Comparison of ENCODE assay signal across 9 cellular contexts in the genomic region with DNA sequence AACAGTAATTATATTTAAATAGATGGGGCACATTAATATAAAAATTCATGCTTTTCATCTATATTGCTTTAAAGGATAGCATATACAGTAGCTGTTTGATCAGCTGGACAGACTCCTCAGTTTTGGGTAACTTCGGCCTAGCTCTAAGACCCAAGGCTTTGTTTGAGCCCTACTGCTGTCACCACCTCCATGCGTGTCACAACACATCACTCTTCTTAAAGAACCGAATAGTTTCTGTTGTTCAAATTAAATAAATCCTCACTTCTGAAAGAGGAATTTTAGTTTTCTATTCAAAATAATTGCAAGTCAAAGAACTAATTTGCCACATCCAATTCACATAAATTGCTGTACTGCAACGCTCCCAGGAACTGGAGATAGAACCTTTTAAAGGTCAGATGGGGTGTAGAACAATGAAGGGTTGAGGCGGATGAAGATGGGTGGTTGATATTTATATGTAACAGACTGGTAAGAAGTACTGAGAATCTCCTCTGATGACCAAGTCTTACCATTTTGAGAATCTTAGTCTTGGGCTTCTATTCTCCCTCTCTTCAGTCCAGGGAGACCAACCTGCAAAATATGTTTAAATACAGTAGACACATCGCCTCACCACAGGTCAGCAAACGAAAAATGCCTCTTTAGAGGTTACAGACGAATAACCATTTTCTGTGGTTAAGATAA. TPM values are rescaled to one million over a fixed set of nuclear protein-coding genes. Genes with fewer than 3 reads are reported as not detected.
DNase-seq lines count a peak whose midpoint lies in the region; ATAC-seq and TF ChIP-seq lines count a peak whose summit lies in the region.
"Had no signal": no experiment of that assay in that cellular context is flagged by ENCODE, and none has a peak within 500 bp of the region (broad histone marks: within the 10 kb centered on the region; RNA-seq: fewer than 3 reads in every experiment).

No MANE protein-coding gene starts in this region.

- H3K36me3 Mint-ChIP-seq in natural killer cell: no peaks in the 10 kb centered on the region
- no peaks in the 10 kb centered on the region for H3K36me3 Mint-ChIP-seq in natural killer cell treated with Interleukin-12 subunit alpha and Interleukin-12 subunit beta and Interleukin-15 and Interleukin-18, amount 100 ng/mL, for 72 hours
- peaks cover 1% of the 10 kb centered on the region for H3K36me3 Mint-ChIP-seq in CD8-positive, alpha-beta T cell

- no peak for ATAC-seq in natural killer cell
- ATAC-seq in natural killer cell treated with Interleukin-12 subunit alpha and Interleukin-12 subunit beta and Interleukin-15 and Interleukin-18, amount 100 ng/mL, for 72 hours: no peak
- no peak for ATAC-seq in CD8-positive, alpha-beta T cell

- peak overlapping the region; percentile 74 for H3K27ac ChIP-seq in angular gyrus (ENCODE audit: low read depth, low read length)
- peak overlapping the region in 1 of 2 donors; percentile 15 for H3K27ac ChIP-seq in liver (ENCODE audit: low read depth in 1 of 2, low read length in 2 of 2)
- peak overlapping the region; percentile 32 for H3K27ac ChIP-seq in vagina
- no peak overlapping the region for H3K27ac ChIP-seq in CD8-positive, alpha-beta T cell (ENCODE audit: low read depth, low read length)

- TF ChIP-seq RAD21 in liver (IDR thresholded peaks at IDR 0.05): no peak

- no peaks in the 10 kb centered on the region for H3K36me3 ChIP-seq in liver (ENCODE audit: control insufficient read depth in 4 of 4, insufficient read depth in 3 of 4, low read depth in 1 of 4, low read length in 3 of 4)
- H3K36me3 ChIP-seq in vagina: no peaks in the 10 kb centered on the region
- no peaks in the 10 kb centered on the region for H3K36me3 ChIP-seq in CD8-positive, alpha-beta T cell (ENCODE audit: insufficient read depth, low read length)

- TF ChIP-seq CTCF in natural killer cell (IDR thresholded peaks at IDR 0.05) (no peak), liver (IDR thresholded peaks at IDR 0.05; ENCODE audit: low read depth, low read length, missing input control) (no peak), vagina (IDR thresholded peaks at IDR 0.05) (no peak)
- TF ChIP-seq CTCF in CD8-positive, alpha-beta T cell (IDR thresholded peaks at IDR 0.05): no peak

- CTCF ChIA-PET in CD8-positive, alpha-beta T cell (lab: Charles Lee): no interaction called here

- peaks cover 16 to 24% of the 10 kb centered on the region in 2 donors for H3K4me1 Mint-ChIP-seq in natural killer cell
- H3K4me1 Mint-ChIP-seq in natural killer cell treated with Interleukin-12 subunit alpha and Interleukin-12 subunit beta and Interleukin-15 and Interleukin-18, amount 100 ng/mL, for 72 hours (ENCODE audit: low read depth in 2 of 2): peaks cover 8 to 13% of the 10 kb centered on the region in 2 donors
- H3K4me1 Mint-ChIP-seq in CD8-positive, alpha-beta T cell (ENCODE audit: low read depth): peaks cover 21% of the 10 kb centered on the region

- TF ChIP-seq POLR2A in vagina (IDR thresholded peaks at IDR 0.05): no peak

- no peaks in the 10 kb centered on the region for H3K9me3 ChIP-seq in liver (ENCODE audit: control insufficient read depth in 4 of 4, low read length in 3 of 4)
- H3K9me3 ChIP-seq in vagina: no peaks in the 10 kb centered on the region
- no peaks in the 10 kb centered on the region for H3K9me3 ChIP-seq in CD8-positive, alpha-beta T cell (ENCODE audit: low read length)

- peak overlapping the region; percentile 45 for H3K4me3 Mint-ChIP-seq in natural killer cell
- no peak overlapping the region for H3K4me3 Mint-ChIP-seq in natural killer cell treated with Interleukin-12 subunit alpha and Interleukin-12 subunit beta and Interleukin-15 and Interleukin-18, amount 100 ng/mL, for 72 hours
- H3K4me3 Mint-ChIP-seq in CD8-positive, alpha-beta T cell: no peak overlapping the region

- peak overlapping the region; percentile 19 to 57 for H3K9ac ChIP-seq in liver (ENCODE audit: low read depth in 1 of 2, low read length in 2 of 2)

- intact Hi-C loops in natural killer cell (cut with micrococcal nuclease): no loop called here
- intact Hi-C loops in vagina (cut with DNase I): no loop called here
- intact Hi-C loops in CD8-positive, alpha-beta T cell (cut with DNase I, micrococcal nuclease): loop anchor here (5.0 to 10.0 kb wide), 5 partner anchors 223 to 1018 kb away; partner anchors contain the start of genes SLC25A46 (in 1 of the 2) and STARD4 (in 1 of the 2)

- 52% methylated on average over 8 of the region's 8 CpGs for WGBS in liver

- no peak for DNase-seq in natural killer cell
- no peak for DNase-seq in natural killer cell treated with Interleukin-12 subunit alpha and Interleukin-12 subunit beta and Interleukin-15 and Interleukin-18, amount 100 ng/mL, for 72 hours (ENCODE audit: low spot score)
- DNase-seq in vagina (ENCODE audit: extremely low spot score in 2 of 2): no peak
- no peak for DNase-seq in NCI-H1930 (lab: John Stamatoyannopoulos, UW)
- no peak for DNase-seq in NK-92 treated with Interleukin-12 subunit alpha and Interleukin-12 subunit beta, amount 100 ng/mL, for 24 hours (lab: John Stamatoyannopoulos, UW)
- no peak for DNase-seq in CD8-positive, alpha-beta T cell
- DNase-seq: NCI-H2081 treated with DMSO at 0.1 percent for 48 hours had no signal

- POLR2A ChIA-PET in CD8-positive, alpha-beta T cell (lab: Charles Lee): no interaction called here

- peak overlapping the region in 2 of 3 donors; percentile 74 to 79 for H3K4me3 ChIP-seq in liver (ENCODE audit: low read depth in 1 of 3, low read length in 3 of 3)
- H3K4me3 ChIP-seq in vagina: no peak overlapping the region
- H3K4me3 ChIP-seq in CD8-positive, alpha-beta T cell (ENCODE audit: low read depth, low read length): no peak overlapping the region

- peak overlapping the region in 1 of 2 donors; percentile 16 for H3K27ac Mint-ChIP-seq in natural killer cell
- H3K27ac Mint-ChIP-seq in natural killer cell treated with Interleukin-12 subunit alpha and Interleukin-12 subunit beta and Interleukin-15 and Interleukin-18, amount 100 ng/mL, for 72 hours: no peak overlapping the region
- H3K27ac Mint-ChIP-seq in CD8-positive, alpha-beta T cell: no peak overlapping the region

- H3K27me3 ChIP-seq in liver (ENCODE audit: control insufficient read depth in 4 of 4, insufficient read depth in 4 of 4, low read length in 3 of 4) (no peaks in the 10 kb centered on the region), vagina (no peaks in the 10 kb centered on the region)
- H3K27me3 ChIP-seq in CD8-positive, alpha-beta T cell (ENCODE audit: insufficient read depth, low read length): no peaks in the 10 kb centered on the region

- no peaks in the 10 kb centered on the region for H3K9me3 Mint-ChIP-seq in natural killer cell
- H3K9me3 Mint-ChIP-seq in natural killer cell treated with Interleukin-12 subunit alpha and Interleukin-12 subunit beta and Interleukin-15 and Interleukin-18, amount 100 ng/mL, for 72 hours: no peaks in the 10 kb centered on the region
- H3K9me3 Mint-ChIP-seq in CD8-positive, alpha-beta T cell: no peaks in the 10 kb centered on the region

- H3K27me3 Mint-ChIP-seq in natural killer cell (ENCODE audit: low read depth in 2 of 2): no peaks in the 10 kb centered on the region
- no peaks in the 10 kb centered on the region for H3K27me3 Mint-ChIP-seq in natural killer cell treated with Interleukin-12 subunit alpha and Interleukin-12 subunit beta and Interleukin-15 and Interleukin-18, amount 100 ng/mL, for 72 hours
- no peaks in the 10 kb centered on the region for H3K27me3 Mint-ChIP-seq in CD8-positive, alpha-beta T cell (ENCODE audit: low read depth)

- H3K4me1 ChIP-seq in liver (ENCODE audit: control insufficient read depth in 4 of 4, insufficient read depth in 4 of 4, low read length in 3 of 4): peaks cover 0 to 23% (median 9%) of the 10 kb centered on the region in 4 donors
- H3K4me1 ChIP-seq in vagina: peaks cover 16% of the 10 kb centered on the region
- H3K4me1 ChIP-seq in CD8-positive, alpha-beta T cell (ENCODE audit: insufficient read depth, low read length): peaks cover 13% of the 10 kb centered on the region

TF ChIP-seq in liver, 16 proteins besides CTCF, POLR2A, EP300 and RAD21:
- TF ChIP-seq FOXA2 (IDR thresholded peaks at IDR 0.05) (no peak), JUND (IDR thresholded peaks at IDR 0.05) (no peak), HNF4G (IDR thresholded peaks at IDR 0.05) (no peak), TAF1 (conservative IDR thresholded peaks at IDR 0.05) (no peak), GABPA (IDR thresholded peaks at IDR 0.05 in 1 of 2, conservative IDR thresholded peaks at IDR 0.05 in 1 of 2) (no peak), SP1 (IDR thresholded peaks at IDR 0.05) (no peak), YY1 (IDR thresholded peaks at IDR 0.05) (no peak), RXRA (IDR thresholded peaks at IDR 0.05) (no peak), FOXA1 (IDR thresholded peaks at IDR 0.05) (no peak)
- TF ChIP-seq, protein P1, sequence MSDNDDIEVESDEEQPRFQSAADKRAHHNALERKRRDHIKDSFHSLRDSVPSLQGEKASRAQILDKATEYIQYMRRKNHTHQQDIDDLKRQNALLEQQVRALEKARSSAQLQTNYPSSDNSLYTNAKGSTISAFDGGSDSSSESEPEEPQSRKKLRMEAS (IDR thresholded peaks at IDR 0.05): no peak

RNA-seq across cellular contexts. Expression of gene NREP, which starts 1.6 kb away (rescaled TPM):
- total RNA-seq in natural killer cell: 1 to 10 TPM; 7.6 to 9.9 (median 8.4) TPM
- total RNA-seq in natural killer cell treated with Interleukin-12 subunit alpha and Interleukin-12 subunit beta and Interleukin-15 and Interleukin-18, amount 100 ng/mL, for 72 hours: 1 to 10 TPM; 5.5 to 7.7 TPM
- 10 to 100 TPM; 12.6 to 82.7 TPM for total RNA-seq in liver
- 1 to 10 TPM; 3.0 to 7.0 TPM for polyA plus RNA-seq in liver
- total RNA-seq in vagina: 6.1 TPM
- total RNA-seq in CD8-positive, alpha-beta T cell: 1 to 10 TPM; 1.9 to 2.2 TPM

Comparison
In these comparisons a context has a peak if more than half of its experiments do, and no peak if none do; other contexts are left out.
1. H3K4me3 ChIP-seq: peak in liver (2 of 3); none in vagina (0 of 2) and CD8-positive, alpha-beta T cell (single experiment).
2. intact Hi-C loops: an anchor here in CD8-positive, alpha-beta T cell (5.0 to 10.0 kb wide); none called in natural killer cell and vagina.